Comparison of ENCODE assay signal across 9 cellular contexts in the genomic region with DNA sequence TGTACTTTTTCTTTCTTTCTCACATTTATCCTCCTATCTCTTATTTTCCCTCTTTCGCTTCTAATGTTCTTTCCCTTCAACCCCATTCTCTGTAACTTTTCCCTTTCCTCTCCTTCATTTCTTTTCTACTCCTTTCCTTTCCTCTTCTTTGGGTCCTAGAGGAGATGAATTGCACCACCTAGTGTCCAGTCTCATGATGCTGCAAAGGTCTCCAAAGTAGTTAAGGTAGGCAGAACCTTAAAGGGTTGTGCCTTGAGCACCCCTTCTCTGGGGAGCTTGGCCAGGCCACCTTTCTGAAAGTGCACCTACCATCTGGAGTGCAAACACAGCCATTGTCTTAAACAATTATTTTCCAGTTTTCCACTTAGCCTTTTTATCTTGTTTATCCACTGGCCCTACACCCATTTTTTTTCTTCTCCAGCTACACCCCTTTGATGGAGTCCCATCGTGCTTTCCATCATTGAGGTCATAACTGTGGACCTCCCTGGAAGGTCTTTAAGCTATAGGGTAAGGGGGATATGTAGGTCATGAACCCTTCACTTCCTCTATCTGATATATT.
A peak's percentile ranks its signal among the peaks of the same experiment; 100 is the strongest.
DNase-seq lines count a peak whose midpoint lies in the region; ATAC-seq and TF ChIP-seq lines count a peak whose summit lies in the region.
"Had no signal": no experiment of that assay in that cellular context is flagged by ENCODE, and none has a peak within 500 bp of the region (broad histone marks: within the 10 kb centered on the region; RNA-seq: fewer than 3 reads in every experiment).

No MANE protein-coding gene starts in this region.

- H3K4me3 ChIP-seq in sigmoid colon: no peak overlapping the region
- H3K4me3 ChIP-seq: BLaER1 treated with 17β-estradiol and CSF1 and Interleukin-3, amounts not matched to agents 10 nM and 100 nM had no signal

- H3K9me3 ChIP-seq in sigmoid colon: no peaks in the 10 kb centered on the region
- H3K9me3 ChIP-seq: BLaER1 treated with 17β-estradiol and CSF1 and Interleukin-3, amounts not matched to agents 10 nM and 100 nM had no signal

- H3K27ac ChIP-seq in sigmoid colon: no peak overlapping the region
- H3K27ac ChIP-seq: BLaER1 treated with 17β-estradiol and CSF1 and Interleukin-3, amounts not matched to agents 10 nM and 100 nM had no signal

- WGBS in sigmoid colon, 2 donors: 64 to 82% methylated on average over 2 of the region's 2 CpGs

- DNase-seq in NCI-H2029 treated with DMSO at 0.1 percent for 48 hours (lab: John Stamatoyannopoulos, UW) (peak; percentile 0), NCI-H2029 (lab: John Stamatoyannopoulos, UW) (no peak), SW480 (ENCODE audit: low spot score) (peak; percentile 59), Right ventricle myocardium superior (no peak), sigmoid colon (no peak)
- no peak for DNase-seq in activated naive CD4-positive, alpha-beta T cell (lab: John Stamatoyannopoulos, UW)
- DNase-seq in activated naive CD8-positive, alpha-beta T cell treated with anti-CD3 and anti-CD28 coated beads, Interleukin-2, amount 50 U/mL, for 24 hours: no peak

- H3K36me3 Mint-ChIP-seq in activated naive CD8-positive, alpha-beta T cell treated with anti-CD3 and anti-CD28 coated beads, Interleukin-2, amount 50 U/mL, for 24 hours (ENCODE audit: low read depth): no peaks in the 10 kb centered on the region

- no peak overlapping the region for H3K27ac Mint-ChIP-seq in activated naive CD8-positive, alpha-beta T cell treated with anti-CD3 and anti-CD28 coated beads, Interleukin-2, amount 50 U/mL, for 24 hours

- TF ChIP-seq CTCF in LNCAP (IDR thresholded peaks at IDR 0.05): peak; percentile 86
- peak; percentile 45 to 61 (median 52) for TF ChIP-seq CTCF in sigmoid colon (IDR thresholded peaks at IDR 0.05)

- H3K4me1 ChIP-seq in sigmoid colon: no peaks in the 10 kb centered on the region

- H3K4me1 Mint-ChIP-seq in activated naive CD8-positive, alpha-beta T cell treated with anti-CD3 and anti-CD28 coated beads, Interleukin-2, amount 50 U/mL, for 24 hours: no peaks in the 10 kb centered on the region

- intact Hi-C loops in Right ventricle myocardium superior (cut with DNase I): loop anchor here (2.0 to 10.0 kb wide), 2 partner anchors 200 to 248 kb away; partner anchors contain the start of gene GREB1L
- intact Hi-C loops in sigmoid colon (cut with DNase I): loop anchor here (2.0 kb wide), 1 partner anchor 250 kb away; no protein-coding TSS in a partner anchor

- no peaks in the 10 kb centered on the region for H3K36me3 ChIP-seq in sigmoid colon
- H3K36me3 ChIP-seq: BLaER1 treated with 17β-estradiol and CSF1 and Interleukin-3, amounts not matched to agents 10 nM and 100 nM had no signal

- no peak for TF ChIP-seq EP300 in sigmoid colon (IDR thresholded peaks at IDR 0.05)

- H3K27me3 ChIP-seq in sigmoid colon: no peaks in the 10 kb centered on the region
- H3K27me3 ChIP-seq: BLaER1 treated with 17β-estradiol and CSF1 and Interleukin-3, amounts not matched to agents 10 nM and 100 nM had no signal

- H3K9me3 Mint-ChIP-seq in activated naive CD8-positive, alpha-beta T cell treated with anti-CD3 and anti-CD28 coated beads, Interleukin-2, amount 50 U/mL, for 24 hours: no peaks in the 10 kb centered on the region

- H3K27me3 Mint-ChIP-seq in activated naive CD8-positive, alpha-beta T cell treated with anti-CD3 and anti-CD28 coated beads, Interleukin-2, amount 50 U/mL, for 24 hours: peaks cover 6% of the 10 kb centered on the region

- peak; percentile 83 for ATAC-seq in Right ventricle myocardium superior (ENCODE audit: poor library complexity)
- no peak for ATAC-seq in activated naive CD8-positive, alpha-beta T cell treated with anti-CD3 and anti-CD28 coated beads, Interleukin-2, amount 50 U/mL, for 24 hours

- no peak for TF ChIP-seq POLR2A in sigmoid colon (IDR thresholded peaks at IDR 0.05)

- H3K4me3 Mint-ChIP-seq in activated naive CD8-positive, alpha-beta T cell treated with anti-CD3 and anti-CD28 coated beads, Interleukin-2, amount 50 U/mL, for 24 hours: no peak overlapping the region

Comparison
In these comparisons a context has a peak if more than half of its experiments do, and no peak if none do; other contexts are left out.
1. DNase-seq: peak in NCI-H2029 treated with DMSO at 0.1 percent for 48 hours (single experiment) and SW480 (single experiment); none in NCI-H2029 (single experiment), Right ventricle myocardium superior (single experiment), sigmoid colon (single experiment), activated naive CD4-positive, alpha-beta T cell (0 of 4) and activated naive CD8-positive, alpha-beta T cell treated with anti-CD3 and anti-CD28 coated beads, Interleukin-2, amount 50 U/mL, for 24 hours (single experiment).